Comparison of ENCODE assay signal across 14 cellular contexts in genomic region chr9:94907246-94907936, GRCh38.
DNase-seq lines count a peak whose midpoint lies in the region; ATAC-seq lines count a peak whose summit lies in the region.
"Had no signal": no experiment of that assay in that cellular context is flagged by ENCODE, and none has a peak within 500 bp of the region (broad histone marks: within the 10 kb centered on the region; RNA-seq: fewer than 3 reads in every experiment).

No MANE protein-coding gene starts in this region.

- H3K4me3 ChIP-seq in rectal smooth muscle tissue (ENCODE audit: low read length), result peak overlapping the region; percentile 3

- peaks cover 22% of the 10 kb centered on the region for H3K4me1 Mint-ChIP-seq in stimulated activated naive CD8-positive, alpha-beta T cell treated with anti-CD3 and anti-CD28 coated beads, Interleukin-15, amount 100 ng/mL, for 72 hours

- H3K27me3 ChIP-seq in rectal smooth muscle tissue (ENCODE audit: control insufficient read depth, insufficient read depth, low read length), result no peaks in the 10 kb centered on the region

- H3K27ac ChIP-seq in rectal smooth muscle tissue (ENCODE audit: low read depth, low read length), result peak overlapping the region; percentile 41

- peak; percentile 10 for ATAC-seq in stimulated activated naive CD8-positive, alpha-beta T cell treated with anti-CD3 and anti-CD28 coated beads, Interleukin-15, amount 100 ng/mL, for 72 hours
- no peak for ATAC-seq in stimulated activated naive CD8-positive, alpha-beta T cell treated with anti-CD3 and anti-CD28 coated beads, Interleukin-15, Interleukin-2, amounts not matched to agents 100 U/mL and 50 U/mL, for 24 hours
- no peak for ATAC-seq in GM19455 (IDR thresholded peaks at IDR 0.05; ENCODE audit: unreplicated experiment)
- ATAC-seq: naive thymus-derived CD4-positive, alpha-beta T cell; PC-3 had no signal

- H3K27ac Mint-ChIP-seq in stimulated activated naive CD8-positive, alpha-beta T cell treated with anti-CD3 and anti-CD28 coated beads, Interleukin-15, amount 100 ng/mL, for 72 hours, result no peak overlapping the region
- H3K27ac Mint-ChIP-seq: T-helper 1 cell treated with Interleukin-12 subunit alpha and Interleukin-12 subunit beta and Interleukin-4 antibody, amounts not matched to agents 30 μg/mL and 1 μg/mL, for 36 hours had no signal

- no peak for DNase-seq in stimulated activated naive CD8-positive, alpha-beta T cell treated with anti-CD3 and anti-CD28 coated beads, Interleukin-15, amount 100 ng/mL, for 72 hours
- no peak for DNase-seq in stimulated activated naive CD8-positive, alpha-beta T cell treated with anti-CD3 and anti-CD28 coated beads, Interleukin-15, Interleukin-2, amounts not matched to agents 100 U/mL and 50 U/mL, for 24 hours
- DNase-seq in islet precursor cell (peak; percentile 59), NCI-H524 (lab: John Stamatoyannopoulos, UW) (no peak), NOMO-1 treated with dmso at 0.1 percent for 144 hours (lab: John Stamatoyannopoulos, UW; ENCODE audit: unreplicated experiment) (no peak), SHP77 treated with DMSO at 0.1 percent for 48 hours (lab: John Stamatoyannopoulos, UW) (no peak)
- DNase-seq: activated CD4-positive, alpha-beta T cell treated with anti-CD3 and anti-CD28 coated beads, Interleukin-2, amount 50 U/mL, for 4 hours; naive thymus-derived CD4-positive, alpha-beta T cell; NCI-H2171 treated with DMSO at 0.1 percent for 48 hours; PC-3 had no signal

- H3K9ac ChIP-seq in rectal smooth muscle tissue (ENCODE audit: low read length), result no peak overlapping the region

- H3K36me3 ChIP-seq in rectal smooth muscle tissue (ENCODE audit: control insufficient read depth, insufficient read depth, low read length), result no peaks in the 10 kb centered on the region

- H3K9me3 Mint-ChIP-seq in stimulated activated naive CD8-positive, alpha-beta T cell treated with anti-CD3 and anti-CD28 coated beads, Interleukin-15, amount 100 ng/mL, for 72 hours, result no peaks in the 10 kb centered on the region
- H3K9me3 Mint-ChIP-seq: central memory CD8-positive, alpha-beta T cell; naive thymus-derived CD4-positive, alpha-beta T cell; T-helper 1 cell treated with Interleukin-12 subunit alpha and Interleukin-12 subunit beta and Interleukin-4 antibody, amounts not matched to agents 30 μg/mL and 1 μg/mL, for 36 hours had no signal

- H3K4me1 ChIP-seq in rectal smooth muscle tissue (ENCODE audit: control insufficient read depth, insufficient read depth, low read length), result peaks cover 13% of the 10 kb centered on the region

- H3K4me3 Mint-ChIP-seq in stimulated activated naive CD8-positive, alpha-beta T cell treated with anti-CD3 and anti-CD28 coated beads, Interleukin-15, amount 100 ng/mL, for 72 hours, result no peak overlapping the region
- H3K4me3 Mint-ChIP-seq: central memory CD8-positive, alpha-beta T cell; naive thymus-derived CD4-positive, alpha-beta T cell; T-helper 1 cell treated with Interleukin-12 subunit alpha and Interleukin-12 subunit beta and Interleukin-4 antibody, amounts not matched to agents 30 μg/mL and 1 μg/mL, for 36 hours had no signal

- H3K27me3 Mint-ChIP-seq in stimulated activated naive CD8-positive, alpha-beta T cell treated with anti-CD3 and anti-CD28 coated beads, Interleukin-15, amount 100 ng/mL, for 72 hours, result no peaks in the 10 kb centered on the region
- H3K27me3 Mint-ChIP-seq: central memory CD8-positive, alpha-beta T cell had no signal
